In the genomic region with DNA sequence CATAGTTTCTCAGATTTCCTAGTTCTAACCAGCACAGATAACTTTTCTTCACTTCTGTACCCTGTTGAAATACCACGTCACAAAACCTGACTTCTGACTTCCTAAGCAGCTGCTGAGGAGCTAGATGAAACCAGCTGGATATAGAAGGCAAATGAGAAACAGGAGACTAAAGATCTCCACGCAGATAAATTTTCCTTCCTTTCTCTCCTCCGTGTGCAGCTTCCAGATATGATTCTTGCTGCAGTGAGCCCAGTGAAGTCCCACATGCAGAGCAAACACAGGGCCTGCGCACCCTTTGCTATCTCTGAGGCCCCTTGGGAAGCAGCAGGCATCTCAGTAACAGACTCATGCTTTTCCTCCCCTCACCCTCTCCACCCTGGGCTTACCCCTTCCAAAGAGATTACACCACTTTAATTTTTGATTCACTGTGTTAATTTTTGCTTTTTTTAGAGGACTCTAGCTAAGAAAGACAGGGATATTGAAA, we compare ENCODE assay signal across 1 cellular context.
TF ChIP-seq lines count a peak whose summit lies in the region.

No MANE protein-coding gene starts in this region.

TF ChIP-seq in GM23338, 12 proteins besides CTCF, POLR2A, EP300 and RAD21 (continued from another document):
- TF ChIP-seq ZNF462 (CRISPR knock-in tag; IDR thresholded peaks at IDR 0.05) = no peak
